8 cellular contexts compared by ENCODE assay signal in the genomic region with DNA sequence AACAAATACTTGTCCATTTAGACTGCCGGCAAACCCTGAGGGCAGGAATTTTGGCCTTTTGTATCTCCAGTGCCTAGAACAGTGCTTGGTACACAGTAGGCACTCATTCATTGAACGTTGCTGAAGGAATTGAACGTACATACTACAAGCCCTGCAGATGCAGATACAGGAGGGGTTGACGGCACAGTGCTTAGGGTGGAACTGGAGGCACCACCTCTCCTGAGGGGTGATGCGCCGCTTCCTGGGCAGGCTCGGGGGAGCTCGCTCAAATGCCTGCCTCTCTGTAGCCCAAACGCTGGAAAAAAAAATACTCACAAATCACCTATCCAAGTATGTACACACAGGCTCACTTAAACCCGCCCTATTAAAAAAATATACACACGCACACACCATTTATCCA. TPM values are rescaled to one million over a fixed set of nuclear protein-coding genes. Genes with fewer than 3 reads are reported as not detected.
DNase-seq lines count a peak whose midpoint lies in the region; ATAC-seq and TF ChIP-seq lines count a peak whose summit lies in the region.

No MANE protein-coding gene starts in this region.

- no peak overlapping the region for H3K27ac ChIP-seq in PC-9

- peak overlapping the region; percentile 42 for H3K27ac Mint-ChIP-seq in stimulated activated naive B cell treated with anti-CD40 and anti-IgM and Interleukin-4, amounts not matched to agents 10 μg/mL and 1 μg/mL and 100 μg/mL, for 72 hours

- H3K9me3 Mint-ChIP-seq in stimulated activated naive B cell treated with anti-CD40 and anti-IgM and Interleukin-4, amounts not matched to agents 10 μg/mL and 1 μg/mL and 100 μg/mL, for 72 hours, result no peaks in the 10 kb centered on the region

- H3K79me2 ChIP-seq in PC-9 (ENCODE audit: low read depth), result peaks cover 22% of the 10 kb centered on the region

- 0 out of 2 replicates have a peak, but pooled peaks cover 5% of the 10 kb centered on the region for H3K9me2 ChIP-seq in PC-9 (ENCODE audit: insufficient read depth)

- peaks cover 26 to 56% of the 10 kb centered on the region in 2 donors for H3K4me1 Mint-ChIP-seq in stimulated activated naive B cell treated with anti-CD40 and anti-IgM and Interleukin-4, amounts not matched to agents 10 μg/mL and 1 μg/mL and 100 μg/mL, for 72 hours

- H3F3A ChIP-seq in PC-9 (ENCODE audit: insufficient read depth, low read depth), result no peaks in the 10 kb centered on the region; the same call in 1 of the 2 replicates

- peak overlapping the region; percentile 92 for H2AFZ ChIP-seq in PC-9

- ATAC-seq in GM18868 (IDR thresholded peaks at IDR 0.05; ENCODE audit: unreplicated experiment) (peak; percentile 27), HG03103 (IDR thresholded peaks at IDR 0.05; ENCODE audit: low read depth, unreplicated experiment) (peak; percentile 28)
- ATAC-seq in stimulated activated naive B cell treated with anti-CD40 and anti-IgM and Interleukin-4, amounts not matched to agents 10 μg/mL and 1 μg/mL and 100 μg/mL, for 72 hours (replicated peaks), result peak; percentile 21 to 38

- no peaks in the 10 kb centered on the region for H3K36me3 ChIP-seq in PC-9 (ENCODE audit: low read depth)

- peak overlapping the region; percentile 78 for H3K4me2 ChIP-seq in PC-9

- H3K4me1 ChIP-seq in PC-9 (replicated peaks; ENCODE audit: insufficient read depth), result peaks cover 6% of the 10 kb centered on the region; the same call in 1 of the 2 replicates

- H3K4me3 Mint-ChIP-seq in stimulated activated naive B cell treated with anti-CD40 and anti-IgM and Interleukin-4, amounts not matched to agents 10 μg/mL and 1 μg/mL and 100 μg/mL, for 72 hours, result peak overlapping the region; percentile 86 to 87

- CTCF ChIA-PET in PC-9 (lab: Charles Lee), result no interaction called here

- H3K4me3 ChIP-seq in PC-9, result peak overlapping the region; percentile 67

- DNase-seq in Ammon's horn (ENCODE audit: low spot score) (peak; percentile 23), PC-9 (peak in 1 of 2 experiments; percentile 15), T47D (ENCODE audit: low read depth in 1 of 2, low spot score in 1 of 2) (peak; percentile 25 to 26), iris pigment epithelial cell (ENCODE audit: low read depth) (peak; percentile 35), amniotic stem cell (lab: John Stamatoyannopoulos, UW) (no peak)
- no peak for DNase-seq in stimulated activated naive B cell treated with anti-CD40 and anti-IgM and Interleukin-4, amounts not matched to agents 10 μg/mL and 1 μg/mL and 100 μg/mL, for 72 hours

- intact Hi-C loops in PC-9 (cut with micrococcal nuclease; ENCODE audit: unreplicated experiment), result loop anchor here (5.0 kb wide), 2 partner anchors 47 to 242 kb away; a partner anchor contains a TSS

- H3K27me3 Mint-ChIP-seq in stimulated activated naive B cell treated with anti-CD40 and anti-IgM and Interleukin-4, amounts not matched to agents 10 μg/mL and 1 μg/mL and 100 μg/mL, for 72 hours, result no peaks in the 10 kb centered on the region

- TSS peak; percentile 74 for BruUV-seq in PC-9 (replicated peaks; lab: Mats Ljungman, UMichigan)

- no peaks in the 10 kb centered on the region for H3K9me3 ChIP-seq in PC-9 (ENCODE audit: insufficient read depth, low read depth)

- H3K27me3 ChIP-seq in PC-9 (ENCODE audit: insufficient read depth, low read depth), result no peaks in the 10 kb centered on the region

- POLR2A ChIA-PET in PC-9 (lab: Charles Lee; ENCODE audit: unreplicated experiment), result interaction anchor here (0.6 kb wide), 1 partner anchor 912 kb away, joined by 7 read pairs; no protein-coding TSS in a partner anchor

- peaks cover 18 to 46% of the 10 kb centered on the region in 2 donors for H3K36me3 Mint-ChIP-seq in stimulated activated naive B cell treated with anti-CD40 and anti-IgM and Interleukin-4, amounts not matched to agents 10 μg/mL and 1 μg/mL and 100 μg/mL, for 72 hours

- no peak for TF ChIP-seq CTCF in PC-9 (conservative IDR thresholded peaks at IDR 0.05)

- in situ Hi-C loops in T47D (cut with HindIII; ENCODE audit: low pct_unique_long_range_greater_than_20kb, low sequenced_read_pairs), result no loop called here

- H4K20me1 ChIP-seq in PC-9 (ENCODE audit: insufficient read depth), result no peaks in the 10 kb centered on the region

RNA-seq across cellular contexts. Expression of a gene that starts 0.6 kb away (rescaled TPM):
- 10.4 and 17.9 TPM in 2 replicates for total RNA-seq in PC-9 (2021)

RNA-seq across cellular contexts. Expression of a gene that starts 52.0 kb away (rescaled TPM):
- total RNA-seq in PC-9 (2021), result 0.37 TPM in 1 of 2 replicates, not detected in the other

Comparison
In these comparisons a context has a peak if more than half of its experiments do, and no peak if none do; other contexts are left out.
1. DNase-seq: peak in Ammon's horn (single experiment), T47D (2 of 2) and iris pigment epithelial cell (single experiment); none in stimulated activated naive B cell treated with anti-CD40 and anti-IgM and Interleukin-4, amounts not matched to agents 10 μg/mL and 1 μg/mL and 100 μg/mL, for 72 hours (single experiment) and amniotic stem cell (single experiment).
2. Peak in every context shown above with its lines, with median percentiles within 50 percentile points of each other: ATAC-seq.